Comparison of ENCODE assay signal across 17 cellular contexts in the genomic region with DNA sequence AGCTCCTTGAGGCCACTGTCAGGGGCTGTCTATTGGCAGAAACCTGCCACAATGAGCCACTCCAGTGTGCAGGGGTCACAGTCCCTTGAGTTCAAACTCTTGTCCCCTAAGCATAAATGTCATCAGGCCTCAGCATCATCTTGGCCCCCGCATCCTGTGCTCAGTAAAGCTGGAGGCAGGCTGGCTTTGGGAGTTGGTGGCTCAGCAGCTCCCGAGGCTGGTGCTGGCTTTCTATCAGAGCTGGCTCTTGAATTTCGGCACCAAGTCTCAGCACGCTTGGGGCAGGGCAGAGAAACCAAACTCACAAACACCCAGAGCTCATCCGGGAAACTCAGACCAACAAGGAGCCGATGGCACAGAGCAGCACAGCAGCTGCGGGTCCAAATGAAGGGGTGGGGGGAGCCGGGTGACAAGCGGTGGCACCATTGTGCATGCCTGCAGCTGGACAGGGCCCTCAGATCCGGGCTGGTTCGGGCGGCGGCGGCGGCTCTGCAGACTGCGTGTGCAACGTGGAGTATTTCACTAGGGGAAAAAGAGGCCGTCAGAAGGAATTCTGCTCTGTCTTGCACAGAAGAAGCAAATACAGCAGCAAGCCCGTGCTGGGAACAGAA.
DNase-seq lines count a peak whose midpoint lies in the region; ATAC-seq and TF ChIP-seq lines count a peak whose summit lies in the region.
"Had no signal": no experiment of that assay in that cellular context is flagged by ENCODE, and none has a peak within 500 bp of the region (broad histone marks: within the 10 kb centered on the region; RNA-seq: fewer than 3 reads in every experiment).

No MANE protein-coding gene starts in this region.

- no peak overlapping the region for H3K27ac Mint-ChIP-seq in endothelial cell (ENCODE audit: unreplicated experiment)

- DNase-seq in mesenchymal stem cell = no peak
- DNase-seq in smooth muscle cell (lab: John Stamatoyannopoulos, UW; ENCODE audit: unreplicated experiment) = no peak
- DNase-seq in ureter (ENCODE audit: low spot score) = no peak
- no peak for DNase-seq in endothelial cell (ENCODE audit: low spot score)
- DNase-seq in germinal center (ENCODE audit: low spot score) = no peak
- DNase-seq in HAP-1 (ENCODE audit: low spot score in 2 of 2) = no peak
- DNase-seq: CD8-positive, alpha-beta memory T cell; KBM-7; NCI-H1105; NCI-H1694; NCI-H2081 treated with DMSO at 0.1 percent for 48 hours; OCI-M1; SHP77 had no signal

- H3K18ac ChIP-seq in mesenchymal stem cell (ENCODE audit: low read depth in 1 of 2, low read length in 2 of 2) = peak overlapping the region; percentile 26 to 83

- peaks cover 1% of the 10 kb centered on the region for H3K79me1 ChIP-seq in mesenchymal stem cell (replicated peaks; ENCODE audit: low read length, poor library complexity, severe bottlenecking)

- H3K36me3 ChIP-seq in mesenchymal stem cell (ENCODE audit: control insufficient read depth in 1 of 2, insufficient read depth in 2 of 2, low read depth in 1 of 2, low read length in 2 of 2) = peaks cover 0 to 52% of the 10 kb centered on the region in 2 experiments
- no peaks in the 10 kb centered on the region for H3K36me3 ChIP-seq in smooth muscle cell (ENCODE audit: low read depth)
- H3K36me3 ChIP-seq in HAP-1 (replicated peaks) = peaks cover 12% of the 10 kb centered on the region

- TF ChIP-seq CTCF in smooth muscle cell (IDR thresholded peaks at IDR 0.05; ENCODE audit: borderline replicate concordance, insufficient read depth, poor library complexity, severe bottlenecking) = no peak
- no peak for TF ChIP-seq CTCF in endothelial cell (IDR thresholded peaks at IDR 0.05; ENCODE audit: unreplicated experiment)

- H3K36me3 Mint-ChIP-seq in endothelial cell (ENCODE audit: low read depth, unreplicated experiment) = no peaks in the 10 kb centered on the region

- no peak overlapping the region for H3K4ac ChIP-seq in mesenchymal stem cell (ENCODE audit: low read depth in 1 of 2, low read length in 2 of 2)

- no peaks in the 10 kb centered on the region for H3K9me3 ChIP-seq in mesenchymal stem cell (ENCODE audit: control insufficient read depth, low read length)
- H3K9me3 ChIP-seq in smooth muscle cell (replicated peaks; ENCODE audit: low read depth) = no peaks in the 10 kb centered on the region
- no peaks in the 10 kb centered on the region for H3K9me3 ChIP-seq in HAP-1
- H3K9me3 ChIP-seq: BLaER1 treated with 17β-estradiol and CSF1 and Interleukin-3, amounts not matched to agents 10 nM and 100 nM had no signal

- H3K4me3 ChIP-seq in mesenchymal stem cell (ENCODE audit: insufficient read depth in 1 of 2, low read depth in 1 of 2, low read length in 2 of 2) (no peak overlapping the region), smooth muscle cell (no peak overlapping the region), HAP-1 (no peak overlapping the region)
- H3K4me3 ChIP-seq: BLaER1 treated with 17β-estradiol and CSF1 and Interleukin-3, amounts not matched to agents 10 nM and 100 nM had no signal

- H2BK120ac ChIP-seq in mesenchymal stem cell (ENCODE audit: low read depth, low read length) = no peak overlapping the region

- H3K4me1 ChIP-seq in mesenchymal stem cell (ENCODE audit: control insufficient read depth, insufficient read depth, low read depth, low read length) = peaks cover 16% of the 10 kb centered on the region
- H3K4me1 ChIP-seq in smooth muscle cell (ENCODE audit: low read depth) = no peaks in the 10 kb centered on the region
- no peaks in the 10 kb centered on the region for H3K4me1 ChIP-seq in HAP-1

- peaks cover 8% of the 10 kb centered on the region for H3F3A ChIP-seq in smooth muscle cell (ENCODE audit: low read depth)

- in situ Hi-C loops in HAP-1 (cut with MboI; ENCODE audit: low sequenced_read_pairs) = loop anchor here (25.0 kb wide), 1 partner anchor 919 kb away; a partner anchor contains a TSS

- H3K27ac ChIP-seq in angular gyrus (ENCODE audit: low read depth, low read length) (peak overlapping the region; percentile 92), mesenchymal stem cell (ENCODE audit: low read length, poor library complexity, severe bottlenecking) (no peak overlapping the region), smooth muscle cell (ENCODE audit: low read depth) (peak overlapping the region; percentile 90)

- no peak overlapping the region for H3K4me3 Mint-ChIP-seq in endothelial cell (ENCODE audit: unreplicated experiment)
- H3K4me3 Mint-ChIP-seq: CD8-positive, alpha-beta memory T cell had no signal

- H3K27me3 ChIP-seq in mesenchymal stem cell (ENCODE audit: control insufficient read depth in 1 of 2, insufficient read depth in 1 of 2, low read length in 2 of 2) (peaks cover 0 to 3% of the 10 kb centered on the region in 2 experiments), smooth muscle cell (ENCODE audit: low read depth) (no peaks in the 10 kb centered on the region), HAP-1 (ENCODE audit: low read depth) (no peaks in the 10 kb centered on the region)
- H3K27me3 ChIP-seq: BLaER1 treated with 17β-estradiol and CSF1 and Interleukin-3, amounts not matched to agents 10 nM and 100 nM had no signal

- H3K4me1 Mint-ChIP-seq in endothelial cell (ENCODE audit: unreplicated experiment) = no peaks in the 10 kb centered on the region
- H3K4me1 Mint-ChIP-seq: CD8-positive, alpha-beta memory T cell had no signal

- H3K23ac ChIP-seq in mesenchymal stem cell (ENCODE audit: low read length in 2 of 2) = no peak overlapping the region

- 99% methylated on average over 17 of the region's 19 CpGs for WGBS in mesenchymal stem cell
- 95% methylated on average over 19 of the region's 19 CpGs for WGBS in smooth muscle cell (ENCODE audit: low lambda C conversion rate)

- no peak overlapping the region for H3K14ac ChIP-seq in mesenchymal stem cell (ENCODE audit: low read length in 2 of 2)

- no peaks in the 10 kb centered on the region for H4K20me1 ChIP-seq in smooth muscle cell (ENCODE audit: low read depth)

- H3K4me2 ChIP-seq in mesenchymal stem cell (ENCODE audit: low read length, poor library complexity, severe bottlenecking) (no peak overlapping the region), smooth muscle cell (no peak overlapping the region)

- H2AFZ ChIP-seq in mesenchymal stem cell (ENCODE audit: low read depth, low read length) = no peak overlapping the region
- H2AFZ ChIP-seq in smooth muscle cell (ENCODE audit: low read depth) = no peak overlapping the region

- H3K9ac ChIP-seq in mesenchymal stem cell (ENCODE audit: low read length) (no peak overlapping the region), smooth muscle cell (ENCODE audit: low read depth) (no peak overlapping the region)
- H3K9ac ChIP-seq: BLaER1 treated with 17β-estradiol and CSF1 and Interleukin-3, amounts not matched to agents 10 nM and 100 nM had no signal

- no peak overlapping the region for H4K91ac ChIP-seq in mesenchymal stem cell (ENCODE audit: low read length)

- no peak overlapping the region for H2BK15ac ChIP-seq in mesenchymal stem cell (ENCODE audit: low read depth, poor library complexity, severe bottlenecking)

- no peaks in the 10 kb centered on the region for H3K9me3 Mint-ChIP-seq in endothelial cell (ENCODE audit: unreplicated experiment)
- H3K9me3 Mint-ChIP-seq: CD8-positive, alpha-beta memory T cell had no signal

- H3K27me3 Mint-ChIP-seq in endothelial cell (ENCODE audit: unreplicated experiment) = peaks cover 1% of the 10 kb centered on the region
- H3K27me3 Mint-ChIP-seq: CD8-positive, alpha-beta memory T cell had no signal

- H2BK12ac ChIP-seq in mesenchymal stem cell (ENCODE audit: low read length in 2 of 2) = peak overlapping the region in 1 of 2 experiments; percentile 42

- peak; percentile 37 for ATAC-seq in esophagus mucosa
- ATAC-seq: HepG2 had no signal

- no peak overlapping the region for H2BK5ac ChIP-seq in mesenchymal stem cell (ENCODE audit: low read depth, low read length, poor library complexity, severe bottlenecking)

- no peaks in the 10 kb centered on the region for H3K79me2 ChIP-seq in smooth muscle cell (ENCODE audit: low read depth)

- H2AK5ac ChIP-seq in mesenchymal stem cell (ENCODE audit: low read length, severe bottlenecking) = no peak overlapping the region

- H4K8ac ChIP-seq in mesenchymal stem cell (ENCODE audit: low read length) = no peak overlapping the region
